In genomic region chr1:159924025-159924790, GRCh38 we compare ENCODE assay signal across 8 cellular contexts. TPM values are rescaled to one million over a fixed set of nuclear protein-coding genes. Genes with fewer than 3 reads are reported as not detected.
A peak's percentile ranks its signal among the peaks of the same experiment; 100 is the strongest.
DNase-seq lines count a peak whose midpoint lies in the region; ATAC-seq and TF ChIP-seq lines count a peak whose summit lies in the region.

No MANE protein-coding gene starts in this region.

- DNase-seq in HS-27A (ENCODE audit: low read depth) (peak; percentile 64), T-helper 22 cell (ENCODE audit: low read depth) (peak; percentile 68), astrocyte of the spinal cord (ENCODE audit: low read depth, low spot score) (peak; percentile 96), NCI-H2171 (lab: John Stamatoyannopoulos, UW) (no peak)

- peaks cover 25% of the 10 kb centered on the region for H4K20me1 ChIP-seq in DOHH2 (ENCODE audit: control insufficient read depth, insufficient read depth, low read depth, low read length)

- H3K9me2 ChIP-seq in DOHH2 (replicated peaks; ENCODE audit: control insufficient read depth, low read length): no peaks in the 10 kb centered on the region

- no peaks in the 10 kb centered on the region; the same call in 1 of the 2 replicates for H3F3A ChIP-seq in DOHH2 (ENCODE audit: control insufficient read depth, insufficient read depth)

- no peak for ATAC-seq in GM21619 (IDR thresholded peaks at IDR 0.05; ENCODE audit: unreplicated experiment)

- H3K4me1 ChIP-seq in DOHH2 (ENCODE audit: control insufficient read depth, low read length): peaks cover 42% of the 10 kb centered on the region
- H3K4me1 ChIP-seq in skeletal muscle tissue (ENCODE audit: control insufficient read depth in 3 of 3, insufficient read depth in 3 of 3, low read length in 3 of 3): peaks cover 38 to 51% (median 40%) of the 10 kb centered on the region in 3 donors

- peak overlapping the region; percentile 90 for H3K4me2 ChIP-seq in DOHH2 (ENCODE audit: low read length)

- in situ Hi-C loops in astrocyte of the spinal cord (cut with HindIII; ENCODE audit: low sequenced_read_pairs): no loop called here

- H3K9me3 ChIP-seq in DOHH2 (ENCODE audit: control insufficient read depth, insufficient read depth, low read length) (no peaks in the 10 kb centered on the region), skeletal muscle tissue (ENCODE audit: control insufficient read depth in 3 of 3, low read length in 3 of 3) (no peaks in the 10 kb centered on the region)

- H3K36me3 ChIP-seq in DOHH2 (ENCODE audit: control insufficient read depth, low read length) (peaks cover 57% of the 10 kb centered on the region), skeletal muscle tissue (ENCODE audit: control insufficient read depth in 3 of 3, insufficient read depth in 3 of 3, low read length in 3 of 3) (peaks cover 8 to 13% (median 10%) of the 10 kb centered on the region in 3 donors)

- TF ChIP-seq CTCF in DOHH2 (IDR thresholded peaks at IDR 0.05; ENCODE audit: low read depth, low read length, poor library complexity, severe bottlenecking) (no peak), astrocyte of the spinal cord (IDR thresholded peaks at IDR 0.05; ENCODE audit: low read depth, low read length) (no peak)

- peaks cover 68% of the 10 kb centered on the region for H3K79me2 ChIP-seq in DOHH2 (ENCODE audit: control insufficient read depth, low read length)

- H3K4me3 ChIP-seq in DOHH2 (ENCODE audit: low read length) (peak overlapping the region; percentile 99), astrocyte of the spinal cord (ENCODE audit: low read depth, low read length) (peak overlapping the region; percentile 82), iPS-11a (ENCODE audit: low read depth, low read length) (peak overlapping the region; percentile 78), skeletal muscle tissue (ENCODE audit: low read length in 3 of 3) (peak overlapping the region; percentile 86 to 90 (median 89))

- peak overlapping the region; percentile 85 to 98 (median 93) for H3K9ac ChIP-seq in skeletal muscle tissue (ENCODE audit: low read depth in 1 of 3, low read length in 3 of 3)

- H3K27me3 ChIP-seq in DOHH2 (ENCODE audit: control insufficient read depth, low read length) (no peaks in the 10 kb centered on the region), skeletal muscle tissue (ENCODE audit: control insufficient read depth in 3 of 3, insufficient read depth in 3 of 3, low read length in 3 of 3) (peaks cover 0 to 45% (median 16%) of the 10 kb centered on the region in 3 donors)

- H3K27ac ChIP-seq in DOHH2 (ENCODE audit: low read depth, low read length) (peak overlapping the region; percentile 76), skeletal muscle tissue (ENCODE audit: low read depth, low read length) (peak overlapping the region; percentile 97)

RNA-seq across cellular contexts. Expression of gene TAGLN2, which starts 1.1 kb away (rescaled TPM):
- total RNA-seq in skeletal muscle tissue: 85.1 TPM

RNA-seq across cellular contexts. Expression of gene IGSF9, which starts 21.2 kb away (rescaled TPM):
- under 0.01 TPM for total RNA-seq in skeletal muscle tissue

RNA-seq across cellular contexts. Expression of gene CFAP45, which starts 24.2 kb away (rescaled TPM):
- total RNA-seq in skeletal muscle tissue: not detected

RNA-seq across cellular contexts. Expression of gene SLAMF9, which starts 29.8 kb away (rescaled TPM):
- total RNA-seq in skeletal muscle tissue: not detected
